In genomic region chr17:7439462-7440112, GRCh38 we compare ENCODE assay signal across 9 cellular contexts. TPM values are rescaled to one million over a fixed set of nuclear protein-coding genes. Genes with fewer than 3 reads are reported as not detected.
DNase-seq lines count a peak whose midpoint lies in the region; ATAC-seq and TF ChIP-seq lines count a peak whose summit lies in the region.
"Had no signal": no experiment of that assay in that cellular context is flagged by ENCODE, and none has a peak within 500 bp of the region (broad histone marks: within the 10 kb centered on the region; RNA-seq: fewer than 3 reads in every experiment).

TSS of gene FGF11 (plus strand) at chr17:7439512. CDS start at chr17:7439621, 109 bp downstream.

- H3K4me1 ChIP-seq in heart right ventricle, result peaks cover 24 to 71% (median 54%) of the 10 kb centered on the region in 9 donors

- H3K4me3 ChIP-seq in GM12865 (ENCODE audit: low read depth, low read length) (peak within 1 kb of the TSS; percentile 92), WERI-Rb-1 (ENCODE audit: low read depth, low read length) (peak within 1 kb of the TSS; percentile 86), heart right ventricle (peak within 1 kb of the TSS; percentile 23 to 66 (median 52)), retinal pigment epithelial cell (ENCODE audit: low read length) (peak within 1 kb of the TSS; percentile 68)

- DNase-seq in GM12865 (ENCODE audit: low read depth) (no peak), WERI-Rb-1 (no peak), heart right ventricle (no peak), retinal pigment epithelial cell (ENCODE audit: low read depth) (no peak), globus pallidus (ENCODE audit: low spot score) (no peak), iPS-NIHi11 (ENCODE audit: low spot score) (no peak)
- DNase-seq: amniotic stem cell had no signal

- intact Hi-C loops in heart right ventricle (cut with DNase I), result loop anchor here (2.0 to 10.0 kb wide), 12 partner anchors 37 to 148 kb away; partner anchors contain the start of genes ZBTB4 (in 6 of the 10), KCTD11 (in 5 of the 10), TMEM95 (in 4 of the 10) and SENP3 (in 2 of the 10)

- H3K36me3 ChIP-seq in WERI-Rb-1 (no peaks in the 10 kb centered on the region), heart right ventricle (no peaks in the 10 kb centered on the region)

- 2 to 4% methylated on average over 45 to 50 of the region's 50 CpGs for WGBS in heart right ventricle, 2 donors

- peaks cover 12% of the 10 kb centered on the region for H3K27me3 ChIP-seq in WERI-Rb-1 (ENCODE audit: insufficient read depth, low read depth, severe bottlenecking)
- H3K27me3 ChIP-seq in heart right ventricle, result peaks cover 0 to 46% (median 12%) of the 10 kb centered on the region in 7 donors

- ATAC-seq in heart right ventricle (no peak), GM18502 (IDR thresholded peaks at IDR 0.05; ENCODE audit: poor library complexity, unreplicated experiment) (no peak), HG02938 (IDR thresholded peaks at IDR 0.05; ENCODE audit: unreplicated experiment) (no peak)

- H3K9me3 ChIP-seq in WERI-Rb-1 (ENCODE audit: severe bottlenecking) (no peaks in the 10 kb centered on the region), heart right ventricle (no peaks in the 10 kb centered on the region)

- peak within 1 kb of the TSS; percentile 41 for H3K27ac ChIP-seq in WERI-Rb-1
- peak within 1 kb of the TSS in 9 of 10 donors; percentile 2 to 78 (median 70) for H3K27ac ChIP-seq in heart right ventricle

- no peak for TF ChIP-seq CTCF in GM12865 (IDR thresholded peaks at IDR 0.05; ENCODE audit: insufficient read depth, low read depth, low read length, missing control alignments)
- TF ChIP-seq CTCF in WERI-Rb-1 (IDR thresholded peaks at IDR 0.05; ENCODE audit: low read depth, low read length), result no peak
- TF ChIP-seq CTCF in heart right ventricle (IDR thresholded peaks at IDR 0.05), result no peak
- no peak for TF ChIP-seq CTCF in retinal pigment epithelial cell (conservative IDR thresholded peaks at IDR 0.05; ENCODE audit: low read depth, low read length)

RNA-seq across cellular contexts. Expression of gene FGF11, which starts in this region (rescaled TPM):
- 10 to 100 TPM in 2 of 10 donors, 1 to 10 TPM in 8; 4.6 to 15.9 (median 8.1) TPM for total RNA-seq in heart right ventricle
- 1 to 10 TPM; 2.0 to 7.2 TPM for polyA plus RNA-seq in heart right ventricle
